ENCODE assay signal across 16 cellular contexts in genomic region chr5:134098690-134099089, GRCh38. TPM values are rescaled to one million over a fixed set of nuclear protein-coding genes. Genes with fewer than 3 reads are reported as not detected.
DNase-seq lines count a peak whose midpoint lies in the region; ATAC-seq and TF ChIP-seq lines count a peak whose summit lies in the region.
"Had no signal": no experiment of that assay in that cellular context is flagged by ENCODE, and none has a peak within 500 bp of the region (broad histone marks: within the 10 kb centered on the region; RNA-seq: fewer than 3 reads in every experiment).

No MANE protein-coding gene starts in this region.

- no peak for ATAC-seq in WTC11
- ATAC-seq: left lung had no signal

- no peaks in the 10 kb centered on the region for H3K79me2 ChIP-seq in osteoblast (ENCODE audit: insufficient read depth, low read length)

- H3K36me3 Mint-ChIP-seq in activated naive CD4-positive, alpha-beta T cell treated with anti-CD3 and anti-CD28 coated beads for 36 hours (ENCODE audit: low read depth), result peaks cover 2% of the 10 kb centered on the region
- H3K36me3 Mint-ChIP-seq in WTC11 (no peaks in the 10 kb centered on the region), glutamatergic neuron (ENCODE audit: unreplicated experiment) (no peaks in the 10 kb centered on the region)

- peaks cover 13% of the 10 kb centered on the region for H3K4me1 ChIP-seq in osteoblast (ENCODE audit: insufficient read depth, low read length)

- peak overlapping the region; percentile 0 for H3K27ac Mint-ChIP-seq in activated naive CD4-positive, alpha-beta T cell treated with anti-CD3 and anti-CD28 coated beads for 36 hours
- H3K27ac Mint-ChIP-seq in WTC11 (no peak overlapping the region), glutamatergic neuron (ENCODE audit: unreplicated experiment) (no peak overlapping the region)

- no peak overlapping the region for H3K4me2 ChIP-seq in osteoblast (ENCODE audit: insufficient read depth, low read length)

- H3K4me3 Mint-ChIP-seq in activated naive CD4-positive, alpha-beta T cell treated with anti-CD3 and anti-CD28 coated beads for 36 hours, result no peak overlapping the region
- H3K4me3 Mint-ChIP-seq in WTC11 (no peak overlapping the region), glutamatergic neuron (ENCODE audit: unreplicated experiment) (peak overlapping the region; percentile 3)

- intact Hi-C loops in activated naive CD4-positive, alpha-beta T cell treated with anti-CD3 and anti-CD28 coated beads for 36 hours (cut with micrococcal nuclease), result no loop called here

- no peaks in the 10 kb centered on the region for H3K27me3 ChIP-seq in osteoblast (ENCODE audit: insufficient read depth, low read length)
- H3K27me3 ChIP-seq: left lung, ovary, sigmoid colon had no signal

- H3K9me3 Mint-ChIP-seq in activated naive CD4-positive, alpha-beta T cell treated with anti-CD3 and anti-CD28 coated beads for 36 hours, result no peaks in the 10 kb centered on the region
- H3K9me3 Mint-ChIP-seq in WTC11 (no peaks in the 10 kb centered on the region), glutamatergic neuron (ENCODE audit: unreplicated experiment) (peaks cover 3% of the 10 kb centered on the region)

- DNase-seq in activated naive CD4-positive, alpha-beta T cell treated with anti-CD3 and anti-CD28 coated beads for 36 hours, result no peak
- DNase-seq in activated naive CD4-positive, alpha-beta T cell (lab: John Stamatoyannopoulos, UW), result no peak
- no peak for DNase-seq in WTC11 (ENCODE audit: low spot score)
- no peak for DNase-seq in glutamatergic neuron
- DNase-seq in osteoblast (ENCODE audit: insufficient read length, low spot score, missing footprints), result peak; percentile 34
- DNase-seq in NCI-H1436 (lab: John Stamatoyannopoulos, UW), result no peak
- no peak for DNase-seq in HCEC 1CT
- DNase-seq in superior temporal gyrus (ENCODE audit: extremely low spot score), result no peak
- DNase-seq: ACHN, DMS79, left lung, NCI-H1694, NCI-H226, ovary, RPMI8226, sigmoid colon had no signal

- CTCF ChIA-PET in activated naive CD4-positive, alpha-beta T cell treated with anti-CD3 and anti-CD28 coated beads for 36 hours (lab: Charles Lee), result interaction anchor here (0.6 to 4.1 kb wide), 7 partner anchors 6 to 47 kb away, joined by 3 to 23 read pairs (median 3); no protein-coding TSS in a partner anchor
- CTCF ChIA-PET in WTC11 (lab: Charles Lee), result interaction anchor here (0.6 to 4.6 kb wide), 3 partner anchors 34 to 74 kb away, joined by 3 to 68 read pairs (median 3); no protein-coding TSS in a partner anchor

- no peak overlapping the region for H3K27ac ChIP-seq in osteoblast (ENCODE audit: low read depth, low read length)
- H3K27ac ChIP-seq: left lung, ovary, sigmoid colon had no signal

- no peaks in the 10 kb centered on the region for H3K9me3 ChIP-seq in osteoblast (ENCODE audit: low read depth, low read length)
- H3K9me3 ChIP-seq: left lung, ovary, sigmoid colon had no signal

- no peaks in the 10 kb centered on the region for H3K27me3 Mint-ChIP-seq in activated naive CD4-positive, alpha-beta T cell treated with anti-CD3 and anti-CD28 coated beads for 36 hours (ENCODE audit: low read depth)
- H3K27me3 Mint-ChIP-seq in WTC11 (ENCODE audit: low read depth) (peaks cover 60% of the 10 kb centered on the region), glutamatergic neuron (ENCODE audit: unreplicated experiment) (peaks cover 4% of the 10 kb centered on the region)

- H4K20me1 ChIP-seq in osteoblast (ENCODE audit: insufficient read depth, low read length), result no peaks in the 10 kb centered on the region

- TF ChIP-seq CTCF in WTC11 (IDR thresholded peaks at IDR 0.05) (no peak), glutamatergic neuron (IDR thresholded peaks at IDR 0.05; ENCODE audit: partially characterized antibody, unreplicated experiment) (no peak), osteoblast (IDR thresholded peaks at IDR 0.05; ENCODE audit: extremely low read depth, low read depth, low read length) (no peak)

- H3K4me3 ChIP-seq in osteoblast (ENCODE audit: insufficient read depth, low read length), result no peak overlapping the region
- H3K4me3 ChIP-seq: left lung, ovary, sigmoid colon had no signal

- peaks cover 86% of the 10 kb centered on the region for H3K4me1 Mint-ChIP-seq in activated naive CD4-positive, alpha-beta T cell treated with anti-CD3 and anti-CD28 coated beads for 36 hours (ENCODE audit: low read depth)
- peaks cover 49% of the 10 kb centered on the region for H3K4me1 Mint-ChIP-seq in WTC11
- H3K4me1 Mint-ChIP-seq in glutamatergic neuron (ENCODE audit: low read depth, unreplicated experiment), result peaks cover 5% of the 10 kb centered on the region

- POLR2A ChIA-PET in WTC11 (lab: Charles Lee), result no interaction called here

- H2AFZ ChIP-seq in osteoblast (ENCODE audit: low read length), result no peak overlapping the region

- H3K36me3 ChIP-seq in osteoblast (ENCODE audit: insufficient read depth, low read length), result no peaks in the 10 kb centered on the region
- H3K36me3 ChIP-seq: left lung, ovary, sigmoid colon had no signal

TF ChIP-seq in WTC11, 78 proteins besides CTCF, POLR2A, EP300 and RAD21:
- TF ChIP-seq NFE2L1 (CRISPR knock-in tag; IDR thresholded peaks at IDR 0.05) (no peak), GABPB1 (CRISPR knock-in tag; IDR thresholded peaks at IDR 0.05) (peak; percentile 65)

RNA-seq across cellular contexts. Expression of gene TCF7, which starts 15.8 kb away (rescaled TPM):
- total RNA-seq in activated naive CD4-positive, alpha-beta T cell treated with anti-CD3 and anti-CD28 coated beads for 36 hours, result 10 to 100 TPM; 87.9 to 92.3 TPM
- 8.9 to 11.3 TPM (median 9.6 TPM) in 3 replicates for total RNA-seq in WTC11 (2021)
- 5.8 TPM for total RNA-seq in glutamatergic neuron (ENCODE audit: unreplicated experiment)
- total RNA-seq in osteoblast, result 2.9 and 3.3 TPM in 2 replicates
